Comparison of ENCODE assay signal across 24 cellular contexts in the genomic region with DNA sequence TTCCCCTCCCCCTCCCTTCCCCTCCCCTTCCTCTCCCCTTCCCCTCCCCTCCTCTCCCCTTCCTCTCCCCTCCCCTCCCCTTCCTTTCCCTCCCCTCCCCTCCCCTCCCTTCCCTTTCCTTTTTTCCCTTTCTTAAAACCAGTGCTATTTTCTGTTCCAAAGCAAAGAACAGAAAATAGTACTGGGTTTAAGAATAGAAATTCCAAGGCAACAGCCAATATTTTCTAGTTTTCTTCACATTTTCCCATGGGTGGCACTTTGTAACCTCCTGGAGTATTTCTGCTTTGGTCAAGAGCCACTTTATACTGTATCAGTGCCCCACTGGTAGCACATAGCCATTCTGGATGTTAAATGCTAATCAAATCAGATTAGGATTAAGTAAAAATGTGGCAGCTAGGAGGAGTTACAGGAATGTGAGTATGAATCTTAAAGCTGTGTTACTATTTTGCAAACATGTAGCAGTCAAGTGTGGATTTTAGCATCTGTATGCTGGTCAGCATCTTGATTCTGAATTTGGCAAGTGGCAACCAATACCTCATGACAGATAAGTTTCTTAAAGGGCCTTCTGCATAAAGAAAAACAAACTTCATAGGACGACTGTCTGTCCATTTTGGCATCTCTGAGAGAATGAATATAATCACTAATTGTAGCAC.
"Had no signal": no experiment of that assay in that cellular context is flagged by ENCODE, and none has a peak within 500 bp of the region (broad histone marks: within the 10 kb centered on the region; RNA-seq: fewer than 3 reads in every experiment).

No MANE protein-coding gene starts in this region.

- H3K4me1 ChIP-seq: colonic mucosa, left lung, upper lobe of left lung, vagina had no signal

- H3K4me3 Mint-ChIP-seq: activated T-cell treated with anti-CD3 and anti-CD28 coated beads, Interleukin-2, amount 50 U/mL, for 4 hours; activated T-helper 17 cell treated with anti-CD3 and anti-CD28 coated beads, Interleukin-2, amount 50 U/mL, for 72 hours; central memory CD8-positive, alpha-beta T cell; nephron progenitor cell had no signal

- H3K27ac Mint-ChIP-seq: nephron progenitor cell, progenitor cell of endocrine pancreas had no signal

- H3K4me1 Mint-ChIP-seq: nephron progenitor cell had no signal

- DNase-seq: activated CD4-positive, alpha-beta T cell treated with anti-CD3 and anti-CD28 coated beads for 48 hours; activated CD4-positive, alpha-beta T cell treated with anti-CD3 and anti-CD28 coated beads, Interleukin-2, amount 50 U/mL, for 48 hours; activated gamma-delta T cell treated with Interleukin-2 at 50 U/mL for 16 hours; activated naive CD4-positive, alpha-beta T cell treated with anti-CD3 and anti-CD28 coated beads, Interleukin-2, amount 50 U/mL, for 16 hours; activated T-cell treated with anti-CD3 and anti-CD28 coated beads, Interleukin-2, amount 50 U/mL, for 4 hours; amniotic stem cell; colonic mucosa; effector CD8-positive, alpha-beta T cell; esophagus squamous epithelium; left lung; mucosa of descending colon; nephron progenitor cell; retina; stimulated activated CD4-positive, alpha-beta T cell treated with anti-CD3 and anti-CD28 coated beads, Interleukin-15, amount 100 ng/mL, for 24 hours; stimulated activated CD4-positive, alpha-beta T cell treated with anti-CD3 and anti-CD28 coated beads, Interleukin-2, amount 100 ng/mL, for 24 hours; stimulated activated naive CD4-positive, alpha-beta T cell; upper lobe of left lung had no signal

- H3K27ac ChIP-seq: colonic mucosa, epithelial cell of prostate, esophagus squamous epithelium, left lung, neutrophil, upper lobe of left lung, vagina had no signal

- H3K9me3 Mint-ChIP-seq: activated T-cell treated with anti-CD3 and anti-CD28 coated beads, Interleukin-2, amount 50 U/mL, for 4 hours; activated T-helper 17 cell treated with anti-CD3 and anti-CD28 coated beads, Interleukin-2, amount 50 U/mL, for 72 hours; central memory CD8-positive, alpha-beta T cell; nephron progenitor cell had no signal

- ATAC-seq: activated T-cell treated with anti-CD3 and anti-CD28 coated beads, Interleukin-2, amount 50 U/mL, for 4 hours; activated T-helper 17 cell treated with anti-CD3 and anti-CD28 coated beads, Interleukin-2, amount 50 U/mL, for 72 hours; left lung; mucosa of descending colon had no signal

- H3K9me3 ChIP-seq: colonic mucosa, esophagus squamous epithelium, left lung, mucosa of descending colon, neutrophil, upper lobe of left lung, vagina had no signal

- H3K36me3 ChIP-seq: colonic mucosa, esophagus squamous epithelium, left lung, neutrophil, upper lobe of left lung, vagina had no signal

- H3K4me3 ChIP-seq: colonic mucosa, esophagus squamous epithelium, left lung, lung, mucosa of descending colon, upper lobe of left lung, vagina had no signal

- H3K27me3 ChIP-seq: colonic mucosa, esophagus squamous epithelium, left lung, neutrophil, upper lobe of left lung, vagina had no signal
